ENCODE assay signal across 8 cellular contexts in genomic region chr4:77156912-77157858, GRCh38. TPM values are rescaled to one million over a fixed set of nuclear protein-coding genes. Genes with fewer than 3 reads are reported as not detected.
DNase-seq lines count a peak whose midpoint lies in the region; TF ChIP-seq lines count a peak whose summit lies in the region.

A gene with protein sequence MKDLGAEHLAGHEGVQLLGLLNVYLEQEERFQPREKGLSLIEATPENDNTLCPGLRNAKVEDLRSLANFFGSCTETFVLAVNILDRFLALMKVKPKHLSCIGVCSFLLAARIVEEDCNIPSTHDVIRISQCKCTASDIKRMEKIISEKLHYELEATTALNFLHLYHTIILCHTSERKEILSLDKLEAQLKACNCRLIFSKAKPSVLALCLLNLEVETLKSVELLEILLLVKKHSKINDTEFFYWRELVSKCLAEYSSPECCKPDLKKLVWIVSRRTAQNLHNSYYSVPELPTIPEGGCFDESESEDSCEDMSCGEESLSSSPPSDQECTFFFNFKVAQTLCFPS (plus strand): TSS chr4:77157207. CDS start chr4:77158533, 1,326 bp downstream.

- H3K27me3 ChIP-seq in right atrium auricular region (no peaks in the 10 kb centered on the region), vagina (no peaks in the 10 kb centered on the region)

- TF ChIP-seq POLR2A in vagina (IDR thresholded peaks at IDR 0.05) = peak in 1 of 2 donors; percentile 79

- no peak for TF ChIP-seq CTCF in right atrium auricular region (IDR thresholded peaks at IDR 0.05)
- TF ChIP-seq CTCF in vagina (IDR thresholded peaks at IDR 0.05) = no peak

- H3K4me3 ChIP-seq in right atrium auricular region (peak within 1 kb of the TSS; percentile 69 to 95), vagina (peak within 1 kb of the TSS; percentile 88 to 91)

- POLR2A ChIA-PET in HEK293T (lab: Yijun Ruan, JAX) = interaction anchor here (1.0 to 2.3 kb wide), 9 partner anchors 11 to 104 kb away, joined by 3 to 10 read pairs (median 3); no protein-coding TSS in a partner anchor

- H3K36me3 ChIP-seq in right atrium auricular region = peaks cover 11% of the 10 kb centered on the region
- H3K36me3 ChIP-seq in vagina = peaks cover 0 to 17% of the 10 kb centered on the region in 2 donors

- intact Hi-C loops in T-helper 1 cell treated with Interleukin-12 subunit alpha and Interleukin-12 subunit beta and Interleukin-4 antibody, amounts not matched to agents 30 ng/mL and 1 ng/mL, for 36 hours (cut with micrococcal nuclease) = loop anchor here (1.0 to 5.0 kb wide), 21 partner anchors 19 to 1782 kb away; partner anchors contain the start of genes BMP2K, CDKL2, G3BP2 and MRPL1
- intact Hi-C loops in vagina (cut with DNase I) = loop anchor here (2.0 kb wide), 1 partner anchor 80 kb away; no protein-coding TSS in a partner anchor

- DNase-seq in GM03348 (ENCODE audit: low spot score) (peak; percentile 85), HEK293T (ENCODE audit: extremely low spot score) (peak; percentile 60), NCI-H1092 (lab: John Stamatoyannopoulos, UW) (peak; percentile 94), amniotic epithelial cell (ENCODE audit: low read depth) (peak; percentile 94), right atrium auricular region (ENCODE audit: low spot score) (peak; percentile 83), renal cortical epithelial cell (ENCODE audit: low read depth) (peak; percentile 73), vagina (ENCODE audit: extremely low spot score in 2 of 2) (peak in 1 of 2 donors; percentile 91)

- no peaks in the 10 kb centered on the region for H3K9me3 ChIP-seq in right atrium auricular region
- no peaks in the 10 kb centered on the region for H3K9me3 ChIP-seq in vagina

- CTCF ChIA-PET in HEK293T (lab: Yijun Ruan, JAX) = interaction anchor here (0.6 to 0.7 kb wide), 2 partner anchors 23 to 46 kb away, joined by 3 to 4 read pairs; no protein-coding TSS in a partner anchor

- peaks cover 0 to 13% of the 10 kb centered on the region in 2 donors for H3K4me1 ChIP-seq in right atrium auricular region
- H3K4me1 ChIP-seq in vagina = peaks cover 28% of the 10 kb centered on the region

- H3K27ac ChIP-seq in right atrium auricular region (peak within 1 kb of the TSS; percentile 88 to 95), vagina (peak within 1 kb of the TSS; percentile 96)

TF ChIP-seq in HEK293T, 16 proteins besides CTCF, POLR2A, EP300 and RAD21:
- no peak for TF ChIP-seq NFRKB (IDR thresholded peaks at IDR 0.05)
- TF ChIP-seq SP1 (IDR thresholded peaks at IDR 0.05) = no peak; the same call in 1 of the 2 replicates
- peak; percentile 59 for TF ChIP-seq CTBP1 (IDR thresholded peaks at IDR 0.05; ENCODE audit: borderline replicate concordance)
- no peak for TF ChIP-seq FOXA1 (IDR thresholded peaks at IDR 0.05)
- TF ChIP-seq SUZ12 (IDR thresholded peaks at IDR 0.05) = no peak
- TF ChIP-seq LEF1 (IDR thresholded peaks at IDR 0.05; ENCODE audit: borderline replicate concordance) = peak; percentile 92
- TF ChIP-seq FOXK2 (IDR thresholded peaks at IDR 0.05) = peak; percentile 85
- TF ChIP-seq TARDBP (IDR thresholded peaks at IDR 0.05) = 0 out of 2 replicates have a peak, but pooled peaks have one; percentile 55
- no peak for TF ChIP-seq HDGF (IDR thresholded peaks at IDR 0.05; ENCODE audit: borderline replicate concordance)
- TF ChIP-seq ARNT (IDR thresholded peaks at IDR 0.05) = 0 out of 2 replicates have a peak, but pooled peaks have one; percentile 36
- TF ChIP-seq, protein P1, sequence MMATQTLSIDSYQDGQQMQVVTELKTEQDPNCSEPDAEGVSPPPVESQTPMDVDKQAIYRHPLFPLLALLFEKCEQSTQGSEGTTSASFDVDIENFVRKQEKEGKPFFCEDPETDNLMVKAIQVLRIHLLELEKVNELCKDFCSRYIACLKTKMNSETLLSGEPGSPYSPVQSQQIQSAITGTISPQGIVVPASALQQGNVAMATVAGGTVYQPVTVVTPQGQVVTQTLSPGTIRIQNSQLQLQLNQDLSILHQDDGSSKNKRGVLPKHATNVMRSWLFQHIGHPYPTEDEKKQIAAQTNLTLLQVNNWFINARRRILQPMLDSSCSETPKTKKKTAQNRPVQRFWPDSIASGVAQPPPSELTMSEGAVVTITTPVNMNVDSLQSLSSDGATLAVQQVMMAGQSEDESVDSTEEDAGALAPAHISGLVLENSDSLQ (IDR thresholded peaks at IDR 0.05) = no peak; the same call in 1 of the 2 replicates
- TF ChIP-seq ZNF384 (IDR thresholded peaks at IDR 0.05) = no peak
- peak; percentile 94 for TF ChIP-seq FOXM1 (IDR thresholded peaks at IDR 0.05; ENCODE audit: borderline replicate concordance)
- TF ChIP-seq BHLHE40 (IDR thresholded peaks at IDR 0.05; ENCODE audit: borderline replicate concordance) = no peak; the same call in 1 of the 2 replicates
- peak; percentile 53; the same call in 1 of the 2 replicates for TF ChIP-seq ELF4 (IDR thresholded peaks at IDR 0.05)
- TF ChIP-seq L3MBTL2 (conservative IDR thresholded peaks at IDR 0.05) = peak; percentile 85

RNA-seq across cellular contexts. Expression of the gene that starts here (rescaled TPM):
- total RNA-seq in T-helper 1 cell treated with Interleukin-12 subunit alpha and Interleukin-12 subunit beta and Interleukin-4 antibody, amounts not matched to agents 30 ng/mL and 1 ng/mL, for 36 hours = 18.1 and 19.1 TPM in 2 replicates
- total RNA-seq in right atrium auricular region (1 to 10 TPM; 6.2 to 7.8 TPM), renal cortical epithelial cell (43.1 and 153 TPM in 2 replicates), vagina (31.4 TPM)
